In the genomic region with DNA sequence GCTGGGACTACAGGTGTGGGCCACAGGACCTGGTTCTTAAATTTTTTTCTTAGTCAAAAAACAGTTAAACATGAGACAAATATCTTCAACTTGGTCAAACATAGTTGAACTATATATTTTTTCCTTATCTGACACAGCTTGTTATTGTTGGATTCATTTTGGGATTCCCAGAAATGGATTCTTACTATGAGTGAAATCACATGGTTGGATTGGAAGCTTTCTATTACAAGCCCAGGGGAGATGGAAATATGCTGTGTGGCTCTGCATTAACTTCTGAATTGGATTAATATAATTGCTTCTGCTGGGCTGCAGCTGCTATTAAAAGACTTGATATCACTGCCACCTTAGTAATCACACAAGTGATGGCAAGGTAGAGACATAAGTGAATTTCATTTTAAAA, we compare ENCODE assay signal across 30 cellular contexts.
"Had no signal": no experiment of that assay in that cellular context is flagged by ENCODE, and none has a peak within 500 bp of the region (broad histone marks: within the 10 kb centered on the region; RNA-seq: fewer than 3 reads in every experiment).

No MANE protein-coding gene starts in this region.

- ATAC-seq: left colon; natural killer cell treated with Interleukin-12 subunit alpha and Interleukin-12 subunit beta and Interleukin-15 and Interleukin-18, amount 100 ng/mL, for 72 hours; pancreas; right cardiac atrium; stimulated activated naive B cell treated with anti-CD40 and anti-IgM and Interleukin-4, amounts not matched to agents 10 μg/mL and 1 μg/mL and 100 μg/mL, for 72 hours; stimulated activated naive CD8-positive, alpha-beta T cell treated with anti-CD3 and anti-CD28 coated beads, Interleukin-15, Interleukin-2, amounts not matched to agents 100 U/mL and 50 U/mL, for 24 hours had no signal

- H3K9me3 Mint-ChIP-seq: mesothelial cell of epicardium; natural killer cell treated with Interleukin-12 subunit alpha and Interleukin-12 subunit beta and Interleukin-15 and Interleukin-18, amount 100 ng/mL, for 72 hours; neural crest cell; stimulated activated naive B cell treated with anti-CD40 and anti-IgM and Interleukin-4, amounts not matched to agents 10 μg/mL and 1 μg/mL and 100 μg/mL, for 72 hours had no signal

- H3K4me3 Mint-ChIP-seq: immature natural killer cell; mesothelial cell of epicardium; naive B cell; natural killer cell treated with Interleukin-12 subunit alpha and Interleukin-12 subunit beta and Interleukin-15 and Interleukin-18, amount 100 ng/mL, for 72 hours; neural crest cell; stimulated activated naive B cell treated with anti-CD40 and anti-IgM and Interleukin-4, amounts not matched to agents 10 μg/mL and 1 μg/mL and 100 μg/mL, for 72 hours had no signal

- H3K27ac Mint-ChIP-seq: immature natural killer cell; mesothelial cell of epicardium; natural killer cell treated with Interleukin-12 subunit alpha and Interleukin-12 subunit beta and Interleukin-15 and Interleukin-18, amount 100 ng/mL, for 72 hours; stimulated activated naive B cell treated with anti-CD40 and anti-IgM and Interleukin-4, amounts not matched to agents 10 μg/mL and 1 μg/mL and 100 μg/mL, for 72 hours had no signal

- H3K36me3 Mint-ChIP-seq: immature natural killer cell; mesothelial cell of epicardium; naive B cell; natural killer cell treated with Interleukin-12 subunit alpha and Interleukin-12 subunit beta and Interleukin-15 and Interleukin-18, amount 100 ng/mL, for 72 hours; stimulated activated naive B cell treated with anti-CD40 and anti-IgM and Interleukin-4, amounts not matched to agents 10 μg/mL and 1 μg/mL and 100 μg/mL, for 72 hours had no signal

- H3K4me1 ChIP-seq: left ventricle myocardium inferior, pancreas, prostate gland, sigmoid colon, spleen, stomach, testis, thyroid gland, transverse colon, upper lobe of left lung, vagina had no signal

- DNase-seq: hypothalamus; immature natural killer cell; kidney; left colon; left ventricle myocardium inferior; mesendoderm; naive B cell; nucleus accumbens; pancreas; retina; right cardiac atrium; sigmoid colon; small intestine; spleen; stimulated activated CD4-positive, alpha-beta T cell treated with anti-CD3 and anti-CD28 coated beads, Interleukin-2, amount 100 ng/mL, for 48 hours; stimulated activated CD4-positive, alpha-beta T cell treated with anti-CD3 and anti-CD28 coated beads, Interleukin-4, amount 100 ng/mL, for 4 hours; stimulated activated CD8-positive, alpha-beta memory T cell treated with anti-CD3 and anti-CD28 coated beads, Interleukin-4, amount 100 ng/mL, for 48 hours; stimulated activated naive B cell treated with anti-CD40 and anti-IgM and Interleukin-4, amounts not matched to agents 10 μg/mL and 1 μg/mL and 100 μg/mL, for 72 hours; stimulated activated naive CD8-positive, alpha-beta T cell treated with anti-CD3 and anti-CD28 coated beads, Interleukin-15, Interleukin-2, amounts not matched to agents 100 U/mL and 50 U/mL, for 24 hours; stomach; testis; thyroid gland; transverse colon; upper lobe of left lung had no signal

- H3K4me1 Mint-ChIP-seq: immature natural killer cell; mesothelial cell of epicardium; naive B cell; neural crest cell; stimulated activated naive B cell treated with anti-CD40 and anti-IgM and Interleukin-4, amounts not matched to agents 10 μg/mL and 1 μg/mL and 100 μg/mL, for 72 hours had no signal

- H3K27ac ChIP-seq: left ventricle myocardium inferior, pancreas, prostate gland, sigmoid colon, spleen, stomach, testis, thyroid gland, transverse colon, upper lobe of left lung, vagina had no signal

- H3K4me3 ChIP-seq: left ventricle myocardium inferior, lung, pancreas, prostate gland, sigmoid colon, spleen, stomach, testis, thyroid gland, transverse colon, upper lobe of left lung, vagina had no signal

- H3K36me3 ChIP-seq: left ventricle myocardium inferior, pancreas, prostate gland, sigmoid colon, spleen, stomach, thyroid gland, transverse colon, upper lobe of left lung, vagina had no signal

- H3K9me3 ChIP-seq: pancreas, prostate gland, sigmoid colon, stomach, testis, thyroid gland, transverse colon, upper lobe of left lung, vagina had no signal

- H3K27me3 ChIP-seq: pancreas, stomach, testis, thyroid gland, upper lobe of left lung, vagina had no signal
